ENCODE assay signal across 24 cellular contexts in the genomic region with DNA sequence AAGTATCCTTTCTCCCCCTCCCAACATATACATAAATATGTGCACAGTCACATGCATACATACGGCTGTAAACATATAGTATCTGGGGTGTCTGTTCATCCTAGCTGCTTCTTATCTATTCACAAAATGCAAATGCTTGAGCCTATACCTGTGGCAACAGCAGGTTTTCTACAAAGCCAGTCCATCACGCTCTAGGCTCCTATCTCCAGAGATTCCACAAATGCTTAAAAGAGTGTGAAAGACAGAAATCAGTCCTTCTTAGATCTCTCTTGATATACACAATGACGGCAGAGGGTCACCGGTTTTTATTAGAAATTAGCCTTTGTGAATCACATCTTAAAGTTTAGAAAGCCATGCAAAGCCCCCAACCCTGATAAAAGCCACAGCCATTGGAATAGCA.
A peak's percentile ranks its signal among the peaks of the same experiment; 100 is the strongest.
DNase-seq lines count a peak whose midpoint lies in the region; ATAC-seq and TF ChIP-seq lines count a peak whose summit lies in the region.
"Had no signal": no experiment of that assay in that cellular context is flagged by ENCODE, and none has a peak within 500 bp of the region (broad histone marks: within the 10 kb centered on the region; RNA-seq: fewer than 3 reads in every experiment).

No MANE protein-coding gene starts in this region.

- H3K4ac ChIP-seq in IMR-90 (ENCODE audit: low read depth, low read length) (no peak overlapping the region), trophoblast cell (ENCODE audit: low read depth, low read length) (no peak overlapping the region)

- H3K18ac ChIP-seq in IMR-90 (ENCODE audit: low read depth, low read length), result no peak overlapping the region
- H3K18ac ChIP-seq in trophoblast cell (ENCODE audit: low read length), result no peak overlapping the region

- no peak overlapping the region; the same call in 2 of the 3 replicates for H2BK15ac ChIP-seq in IMR-90 (ENCODE audit: low read depth, low read length)

- 0 out of 2 replicates have a peak overlapping the region, but pooled peaks have one; percentile 10 for H2BK20ac ChIP-seq in IMR-90 (ENCODE audit: low read depth, low read length)

- peak overlapping the region; percentile 80 for H3K27ac Mint-ChIP-seq in MCF 10A (ENCODE audit: low read depth, unreplicated experiment)
- H3K27ac Mint-ChIP-seq: CD14-positive monocyte; CD4-positive, alpha-beta memory T cell; CD4-positive, CD25-positive, alpha-beta regulatory T cell; CD8-positive, alpha-beta memory T cell had no signal

- H3K4me3 ChIP-seq in breast epithelium (no peak overlapping the region), IMR-90 (ENCODE audit: insufficient read depth, low read depth, low read length) (no peak overlapping the region), trophoblast cell (ENCODE audit: low read depth, low read length) (no peak overlapping the region), lower leg skin (ENCODE audit: low read depth, poor library complexity, severe bottlenecking) (no peak overlapping the region)
- H3K4me3 ChIP-seq: BLaER1, GM12878 had no signal

- no peaks in the 10 kb centered on the region for H3K36me3 ChIP-seq in breast epithelium
- no peaks in the 10 kb centered on the region for H3K36me3 ChIP-seq in IMR-90 (ENCODE audit: control insufficient read depth, insufficient read depth, low read length)
- H3K36me3 ChIP-seq in trophoblast cell (ENCODE audit: control insufficient read depth in 1 of 2, insufficient read depth in 2 of 2, low read length in 2 of 2), result no peaks in the 10 kb centered on the region
- H3K36me3 ChIP-seq: BE2C, BLaER1 had no signal

- no peaks in the 10 kb centered on the region for H3K36me3 Mint-ChIP-seq in MCF 10A (ENCODE audit: insufficient read depth, unreplicated experiment)
- H3K36me3 Mint-ChIP-seq: CD14-positive monocyte; CD4-positive, alpha-beta memory T cell; CD4-positive, CD25-positive, alpha-beta regulatory T cell; CD8-positive, alpha-beta memory T cell had no signal

- no peaks in the 10 kb centered on the region for H3K79me1 ChIP-seq in IMR-90 (ENCODE audit: low read depth in 1 of 2, low read length in 2 of 2)
- peaks cover 9% of the 10 kb centered on the region for H3K79me1 ChIP-seq in trophoblast cell (ENCODE audit: low read length)

- H3K27me3 ChIP-seq in breast epithelium (no peaks in the 10 kb centered on the region), IMR-90 (ENCODE audit: control insufficient read depth, insufficient read depth, low read length) (no peaks in the 10 kb centered on the region), trophoblast cell (ENCODE audit: insufficient read depth, low read length) (no peaks in the 10 kb centered on the region)
- H3K27me3 ChIP-seq: BE2C, BLaER1 had no signal

- H4K91ac ChIP-seq in IMR-90 (ENCODE audit: insufficient read depth, low read depth, low read length) (no peak overlapping the region), trophoblast cell (ENCODE audit: low read depth, low read length) (no peak overlapping the region)

- CTCF ChIA-PET in MCF 10A (lab: Yijun Ruan, JAX) (interaction anchor here (0.9 to 1.0 kb wide), 2 partner anchors 9 to 92 kb away, joined by 3 to 4 read pairs; no protein-coding TSS in a partner anchor), IMR-90 (lab: Yijun Ruan, JAX) (no interaction called here)

- no peak overlapping the region for H2BK12ac ChIP-seq in trophoblast cell (ENCODE audit: low read length)

- no peaks in the 10 kb centered on the region for H3K79me2 ChIP-seq in trophoblast cell (ENCODE audit: control insufficient read depth, insufficient read depth, low read length, poor library complexity)

- H2AK5ac ChIP-seq in IMR-90 (ENCODE audit: low read depth, low read length) (0 out of 2 replicates have a peak overlapping the region, but pooled peaks have one; percentile 18), trophoblast cell (ENCODE audit: low read length) (no peak overlapping the region)

- H3K27me3 Mint-ChIP-seq in MCF 10A (ENCODE audit: insufficient read depth, unreplicated experiment), result no peaks in the 10 kb centered on the region

- H3K23ac ChIP-seq in IMR-90 (ENCODE audit: low read depth, low read length) (no peak overlapping the region), trophoblast cell (ENCODE audit: low read length) (no peak overlapping the region)

- no peak overlapping the region for H3K4me3 Mint-ChIP-seq in MCF 10A (ENCODE audit: unreplicated experiment)
- H3K4me3 Mint-ChIP-seq: CD14-positive monocyte; CD4-positive, alpha-beta memory T cell; CD4-positive, CD25-positive, alpha-beta regulatory T cell; CD8-positive, alpha-beta memory T cell had no signal

- dilution Hi-C loops in IMR-90 (cut with HindIII; ENCODE audit: low sequenced_read_pairs, unreplicated experiment), result no loop called here

- BruUV-seq in MCF 10A (replicated peaks; lab: Mats Ljungman, UMichigan), result no TSS peak
- no TSS peak for BruUV-seq in IMR-90 (replicated peaks; lab: Mats Ljungman, UMichigan)

- H3K4me1 Mint-ChIP-seq in MCF 10A (ENCODE audit: insufficient read depth, unreplicated experiment), result peaks cover 20% of the 10 kb centered on the region
- H3K4me1 Mint-ChIP-seq: CD14-positive monocyte; CD4-positive, alpha-beta memory T cell; CD4-positive, CD25-positive, alpha-beta regulatory T cell; CD8-positive, alpha-beta memory T cell had no signal

- no peak overlapping the region for H3K14ac ChIP-seq in IMR-90 (replicated peaks; ENCODE audit: low read depth, low read length)
- no peak overlapping the region for H3K14ac ChIP-seq in trophoblast cell (ENCODE audit: low read length)

- no peak overlapping the region for H3K9ac ChIP-seq in IMR-90 (ENCODE audit: low read depth, low read length)
- no peak overlapping the region for H3K9ac ChIP-seq in trophoblast cell (ENCODE audit: low read length)
- H3K9ac ChIP-seq: BLaER1 had no signal

- H4K5ac ChIP-seq in IMR-90 (ENCODE audit: low read depth, low read length), result no peak overlapping the region

- 59% methylated on average over 2 of the region's 4 CpGs; no CpG with 5 or more reads in 1 of the 2 experiments for WGBS in IMR-90 (ENCODE audit: extremely low coverage in 2 of 2, insufficient read length in 1 of 2), 2 experiments
- no CpG with 5 or more reads among the region's 4 CpGs for WGBS in trophoblast cell (ENCODE audit: extremely low coverage, insufficient coverage, insufficient read length)
- 71 to 81% methylated on average over 4 of the region's 4 CpGs for WGBS in lower leg skin, 2 donors

- H3K9me3 Mint-ChIP-seq in MCF 10A (ENCODE audit: unreplicated experiment), result no peaks in the 10 kb centered on the region
- H3K9me3 Mint-ChIP-seq: CD4-positive, alpha-beta memory T cell had no signal

- intact Hi-C loops in MCF 10A (cut with micrococcal nuclease) (no loop called here), breast epithelium (cut with DNase I; ENCODE audit: low total_unique reads) (no loop called here), IMR-90 (cut with micrococcal nuclease) (no loop called here), lower leg skin (cut with DNase I; ENCODE audit: low total_unique reads) (no loop called here)

- H2BK5ac ChIP-seq in IMR-90 (ENCODE audit: low read depth, low read length, poor library complexity, severe bottlenecking), result no peak overlapping the region
- no peak overlapping the region for H2BK5ac ChIP-seq in trophoblast cell (ENCODE audit: low read depth, low read length, poor library complexity)

- TF ChIP-seq POLR2A in breast epithelium (IDR thresholded peaks at IDR 0.05) (no peak), IMR-90 (IDR thresholded peaks at IDR 0.05; ENCODE audit: low read depth, low read length) (no peak), lower leg skin (IDR thresholded peaks at IDR 0.05) (no peak)

- ATAC-seq in IMR-90 (ENCODE audit: low read depth) (no peak), HG03039 (IDR thresholded peaks at IDR 0.05; ENCODE audit: unreplicated experiment) (no peak)
- ATAC-seq: GM12878 had no signal

- no peak overlapping the region for H3K56ac ChIP-seq in IMR-90 (ENCODE audit: extremely low read depth, insufficient read depth, low read length)

- no peak overlapping the region for H4K12ac ChIP-seq in trophoblast cell (ENCODE audit: low read depth, low read length)

- H4K20me1 ChIP-seq in IMR-90 (ENCODE audit: insufficient read depth, low read length), result no peaks in the 10 kb centered on the region
- H4K20me1 ChIP-seq: BLaER1 had no signal

- no peak for TF ChIP-seq RAD21 in IMR-90 (IDR thresholded peaks at IDR 0.05; ENCODE audit: low read length)

- H2AFZ ChIP-seq in IMR-90 (replicated peaks; ENCODE audit: low read length, poor library complexity) (no peak overlapping the region), trophoblast cell (ENCODE audit: insufficient read depth, low read length, poor library complexity) (no peak overlapping the region)

- H3K9me3 ChIP-seq in breast epithelium, result no peaks in the 10 kb centered on the region
- H3K9me3 ChIP-seq in IMR-90 (ENCODE audit: control insufficient read depth, insufficient read depth, low read length), result no peaks in the 10 kb centered on the region
- H3K9me3 ChIP-seq in trophoblast cell (ENCODE audit: insufficient read depth, low read depth, low read length), result no peaks in the 10 kb centered on the region
- H3K9me3 ChIP-seq: BE2C, BLaER1 had no signal

- H3K4me1 ChIP-seq in breast epithelium (no peaks in the 10 kb centered on the region), IMR-90 (ENCODE audit: control insufficient read depth, insufficient read depth, low read length) (no peaks in the 10 kb centered on the region; the same call in 1 of the 2 replicates), trophoblast cell (ENCODE audit: control insufficient read depth in 1 of 2, insufficient read depth in 2 of 2, low read length in 2 of 2) (peaks cover 0 to 3% of the 10 kb centered on the region in 2 experiments)
- H3K4me1 ChIP-seq: BE2C, BLaER1 had no signal

- H4K8ac ChIP-seq in IMR-90 (ENCODE audit: low read depth in 2 of 2, low read length in 2 of 2) (no peak overlapping the region), trophoblast cell (ENCODE audit: low read depth, low read length) (no peak overlapping the region)

- in situ Hi-C loops in IMR-90 (cut with MboI; ENCODE audit: low sequenced_read_pairs), result no loop called here

- H3K4me2 ChIP-seq in IMR-90 (ENCODE audit: low read depth, low read length) (no peak overlapping the region), trophoblast cell (ENCODE audit: low read length) (no peak overlapping the region)
- H3K4me2 ChIP-seq: BLaER1 had no signal

- POLR2A ChIA-PET in MCF 10A (lab: Yijun Ruan, JAX) (interaction anchor here (0.9 kb wide), 1 partner anchor 8 kb away, joined by 3 read pairs; no protein-coding TSS in a partner anchor), IMR-90 (lab: Charles Lee; ENCODE audit: unreplicated experiment) (no interaction called here)

- no peak overlapping the region for H3K27ac ChIP-seq in breast epithelium
- no peak overlapping the region for H3K27ac ChIP-seq in IMR-90 (ENCODE audit: insufficient read depth, low read length)
- H3K27ac ChIP-seq in trophoblast cell (ENCODE audit: low read depth, low read length), result no peak overlapping the region
- H3K27ac ChIP-seq: BLaER1 had no signal

- no peak for DNase-seq in MCF 10A (ENCODE audit: unreplicated experiment)
- DNase-seq in breast epithelium (ENCODE audit: low spot score in 2 of 2), result no peak
- DNase-seq in IMR-90, result no peak
- peak; percentile 57 to 81 for DNase-seq in trophoblast cell
- no peak for DNase-seq in lower leg skin (ENCODE audit: low spot score in 2 of 2)
- DNase-seq: 8988T; ACHN; BE2C; C1 segment of cervical spinal cord; CD4-positive, alpha-beta memory T cell; CD4-positive, CD25-positive, alpha-beta regulatory T cell; CD8-positive, alpha-beta memory T cell; COR-L47; DMS 273 treated with DMSO at 0.1 percent for 48 hours; DMS153; DMS53; DMS79; DND-41; EL; GDM1 had no signal

- H2BK120ac ChIP-seq in IMR-90 (ENCODE audit: low read depth, low read length) (no peak overlapping the region), trophoblast cell (ENCODE audit: insufficient read depth, low read length, poor library complexity) (no peak overlapping the region)

- TF ChIP-seq CTCF in MCF 10A (IDR thresholded peaks at IDR 0.05; ENCODE audit: unreplicated experiment), result no peak
- TF ChIP-seq CTCF in breast epithelium (IDR thresholded peaks at IDR 0.05), result no peak
- no peak for TF ChIP-seq CTCF in IMR-90 (conservative IDR thresholded peaks at IDR 0.05; ENCODE audit: low read depth, low read length)
- no peak for TF ChIP-seq CTCF in lower leg skin (IDR thresholded peaks at IDR 0.05)

- no peak overlapping the region for H2AK9ac ChIP-seq in IMR-90 (replicated peaks; ENCODE audit: low read depth, low read length, poor library complexity)

- peaks cover 4% of the 10 kb centered on the region; the same call in 1 of the 2 replicates for H3K9me1 ChIP-seq in IMR-90 (ENCODE audit: insufficient read depth, low read length)

Comparison
In these comparisons a context has a peak if more than half of its experiments do, and no peak if none do; other contexts are left out.
1. DNase-seq: peak in trophoblast cell (2 of 2); none in MCF 10A (single experiment), breast epithelium (0 of 2), IMR-90 (single experiment) and lower leg skin (0 of 2).